ENCODE assay signal across 11 cellular contexts in the genomic region with DNA sequence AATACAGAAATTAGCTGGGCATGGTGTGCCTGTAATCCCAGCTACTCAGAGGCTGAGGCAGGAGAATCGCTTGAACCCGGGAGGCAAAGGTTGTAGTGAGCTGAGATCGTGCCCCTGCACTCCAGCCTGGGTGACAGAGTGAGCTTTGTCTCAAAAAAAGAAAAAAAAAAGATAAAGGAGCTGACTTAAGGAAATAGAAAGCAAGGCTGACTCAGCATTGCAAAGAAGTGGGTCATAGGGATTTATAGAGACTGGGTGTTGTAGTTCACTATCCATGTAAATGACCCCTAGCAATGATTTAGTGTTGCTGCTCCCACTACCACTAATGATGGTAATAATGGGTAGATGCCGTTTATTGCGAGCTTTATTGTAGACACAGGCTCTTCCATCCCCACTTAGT. TPM values are rescaled to one million over a fixed set of nuclear protein-coding genes. Genes with fewer than 3 reads are reported as not detected.
A peak's percentile ranks its signal among the peaks of the same experiment; 100 is the strongest.
DNase-seq lines count a peak whose midpoint lies in the region.
"Had no signal": no experiment of that assay in that cellular context is flagged by ENCODE, and none has a peak within 500 bp of the region (broad histone marks: within the 10 kb centered on the region; RNA-seq: fewer than 3 reads in every experiment).

No MANE protein-coding gene starts in this region.

- peaks cover 0 to 24% (median 21%) of the 10 kb centered on the region in 5 donors for H3K4me1 ChIP-seq in subcutaneous abdominal adipose tissue (ENCODE audit: control insufficient read depth in 5 of 5, insufficient read depth in 5 of 5, low read length in 5 of 5)
- H3K4me1 ChIP-seq in neuronal stem cell (ENCODE audit: control insufficient read depth in 2 of 2, insufficient read depth in 1 of 2, low read depth in 1 of 2, low read length in 2 of 2), result no peaks in the 10 kb centered on the region

- peaks cover 2% of the 10 kb centered on the region for H3K4me1 Mint-ChIP-seq in activated CD4-positive, alpha-beta T cell treated with anti-CD3 and anti-CD28 coated beads, Interleukin-2, amount 10 ng/mL, durations not matched to agents 24 days and 14 days
- H3K4me1 Mint-ChIP-seq in immature natural killer cell, result peaks cover 19 to 30% of the 10 kb centered on the region in 2 donors

- peak overlapping the region; percentile 45 for H3K27ac Mint-ChIP-seq in activated CD4-positive, alpha-beta T cell treated with anti-CD3 and anti-CD28 coated beads, Interleukin-2, amount 10 ng/mL, durations not matched to agents 24 days and 14 days
- peak overlapping the region; percentile 0 to 88 (median 70) for H3K27ac Mint-ChIP-seq in immature natural killer cell

- no peak overlapping the region for H3K4me3 Mint-ChIP-seq in activated CD4-positive, alpha-beta T cell treated with anti-CD3 and anti-CD28 coated beads, Interleukin-2, amount 10 ng/mL, durations not matched to agents 24 days and 14 days
- H3K4me3 Mint-ChIP-seq in immature natural killer cell, result no peak overlapping the region

- H3K36me3 Mint-ChIP-seq in activated CD4-positive, alpha-beta T cell treated with anti-CD3 and anti-CD28 coated beads, Interleukin-2, amount 10 ng/mL, durations not matched to agents 24 days and 14 days (ENCODE audit: low read depth), result peaks cover 28% of the 10 kb centered on the region
- H3K36me3 Mint-ChIP-seq in immature natural killer cell, result peaks cover 9 to 20% (median 13%) of the 10 kb centered on the region in 3 donors

- WGBS in neuronal stem cell (ENCODE audit: extremely low coverage in 2 of 2, insufficient read length in 2 of 2, insufficient replicate concordance in 1 of 2), 2 donors, result no CpG with 5 or more reads among the region's 5 CpGs

- no peak overlapping the region for H2BK15ac ChIP-seq in neuronal stem cell (ENCODE audit: low read length)

- H2BK12ac ChIP-seq in neuronal stem cell (ENCODE audit: low read length), result no peak overlapping the region

- intact Hi-C loops in activated CD4-positive, alpha-beta T cell treated with anti-CD3 and anti-CD28 coated beads, Interleukin-2, amount 10 ng/mL, durations not matched to agents 24 days and 14 days (cut with micrococcal nuclease), result no loop called here

- no peak overlapping the region for H3K4ac ChIP-seq in neuronal stem cell (ENCODE audit: low read length)

- no peak overlapping the region for H3K4me2 ChIP-seq in neuronal stem cell (ENCODE audit: insufficient read depth, low read length, poor library complexity, severe bottlenecking)

- H2BK5ac ChIP-seq in neuronal stem cell (ENCODE audit: low read length), result no peak overlapping the region

- no peak overlapping the region for H2BK120ac ChIP-seq in neuronal stem cell (ENCODE audit: low read depth, low read length)

- H3K14ac ChIP-seq in neuronal stem cell (ENCODE audit: low read length), result no peak overlapping the region

- H3K9ac ChIP-seq in subcutaneous abdominal adipose tissue (ENCODE audit: low read length in 5 of 5) (peak overlapping the region in 2 of 5 donors; percentile 0 to 21), neuronal stem cell (ENCODE audit: low read depth, low read length, poor library complexity) (no peak overlapping the region)

- no peaks in the 10 kb centered on the region for H3K79me1 ChIP-seq in neuronal stem cell (ENCODE audit: low read depth, low read length)

- H3K36me3 ChIP-seq in subcutaneous abdominal adipose tissue (ENCODE audit: control insufficient read depth in 5 of 5, insufficient read depth in 5 of 5, low read length in 5 of 5), result peaks cover 9 to 34% (median 25%) of the 10 kb centered on the region in 5 donors
- H3K36me3 ChIP-seq in neuronal stem cell (replicated peaks in 1 of 2; ENCODE audit: control insufficient read depth in 2 of 2, insufficient read depth in 2 of 2, low read length in 2 of 2), result peaks cover 17 to 65% of the 10 kb centered on the region in 2 donors

- no peaks in the 10 kb centered on the region for H3K9me3 ChIP-seq in subcutaneous abdominal adipose tissue (ENCODE audit: control insufficient read depth in 5 of 5, low read length in 5 of 5)
- no peaks in the 10 kb centered on the region for H3K9me3 ChIP-seq in neuronal stem cell (replicated peaks in 1 of 2; ENCODE audit: control insufficient read depth in 2 of 2, insufficient read depth in 1 of 2, low read depth in 1 of 2, low read length in 2 of 2)
- H3K9me3 ChIP-seq: Peyer's patch had no signal

- no peak overlapping the region for H3K18ac ChIP-seq in neuronal stem cell (ENCODE audit: low read length)

- no peaks in the 10 kb centered on the region for H3K9me3 Mint-ChIP-seq in activated CD4-positive, alpha-beta T cell treated with anti-CD3 and anti-CD28 coated beads, Interleukin-2, amount 10 ng/mL, durations not matched to agents 24 days and 14 days
- H3K9me3 Mint-ChIP-seq in immature natural killer cell, result no peaks in the 10 kb centered on the region

- H3K27me3 ChIP-seq in subcutaneous abdominal adipose tissue (ENCODE audit: control insufficient read depth in 5 of 5, insufficient read depth in 4 of 5, low read length in 5 of 5) (no peaks in the 10 kb centered on the region), neuronal stem cell (ENCODE audit: control insufficient read depth in 3 of 3, insufficient read depth in 3 of 3, low read depth in 1 of 3, low read length in 3 of 3) (no peaks in the 10 kb centered on the region)
- H3K27me3 ChIP-seq: Peyer's patch had no signal

- H3K4me3 ChIP-seq in subcutaneous abdominal adipose tissue (ENCODE audit: low read depth in 1 of 5, low read length in 5 of 5) (no peak overlapping the region), neuronal stem cell (ENCODE audit: low read length in 2 of 2) (no peak overlapping the region)
- H3K4me3 ChIP-seq: Peyer's patch had no signal

- H3K27ac ChIP-seq in subcutaneous abdominal adipose tissue (ENCODE audit: low read depth, low read length), result peak overlapping the region; percentile 68
- no peak overlapping the region for H3K27ac ChIP-seq in neuronal stem cell (replicated peaks; ENCODE audit: low read length)

- DNase-seq in activated CD4-positive, alpha-beta T cell treated with anti-CD3 and anti-CD28 coated beads, Interleukin-2, amount 10 ng/mL, durations not matched to agents 24 days and 14 days, result no peak
- DNase-seq in activated CD4-positive, alpha-beta T cell treated with anti-CD3 and anti-CD28 coated beads for 48 hours, result no peak
- DNase-seq in amniotic stem cell (lab: John Stamatoyannopoulos, UW), result peak; percentile 13
- no peak for DNase-seq in immature natural killer cell
- no peak for DNase-seq in cortex of kidney (lab: John Stamatoyannopoulos, UW)
- no peak for DNase-seq in neuronal stem cell (ENCODE audit: low spot score)
- DNase-seq in NCI-H146 treated with DMSO at 0.1 percent for 48 hours (lab: John Stamatoyannopoulos, UW; ENCODE audit: unreplicated experiment), result no peak
- DNase-seq: central memory CD4-positive, alpha-beta T cell; NCI-H1417 had no signal

- H2AFZ ChIP-seq in neuronal stem cell (ENCODE audit: low read length), result no peak overlapping the region

- no peak overlapping the region for H4K8ac ChIP-seq in neuronal stem cell (ENCODE audit: low read depth, low read length)

- H3K27me3 Mint-ChIP-seq in activated CD4-positive, alpha-beta T cell treated with anti-CD3 and anti-CD28 coated beads, Interleukin-2, amount 10 ng/mL, durations not matched to agents 24 days and 14 days, result no peaks in the 10 kb centered on the region
- peaks cover 0 to 2% (median 0%) of the 10 kb centered on the region in 3 donors for H3K27me3 Mint-ChIP-seq in immature natural killer cell (ENCODE audit: low read depth in 3 of 3)

- no peak overlapping the region for H2AK5ac ChIP-seq in neuronal stem cell (ENCODE audit: low read depth, low read length)

- no peak overlapping the region for H4K91ac ChIP-seq in neuronal stem cell (ENCODE audit: low read depth, low read length, poor library complexity)

- H3K23ac ChIP-seq in neuronal stem cell (ENCODE audit: low read depth, low read length, poor library complexity), result no peak overlapping the region

RNA-seq across cellular contexts. Expression of a gene that starts 47.6 kb away (rescaled TPM):
- 187 and 198 TPM in 2 replicates for total RNA-seq in activated CD4-positive, alpha-beta T cell treated with anti-CD3 and anti-CD28 coated beads, Interleukin-2, amount 10 ng/mL, durations not matched to agents 24 days and 14 days
- 100 to 1,000 TPM; 207 to 318 (median 314) TPM for polyA plus RNA-seq in immature natural killer cell
- polyA plus RNA-seq in neuronal stem cell (2013, experiment 1 of 2), result 169 TPM
- 159 TPM for polyA plus RNA-seq in neuronal stem cell (2013, experiment 2 of 2)
